Comparison of ENCODE assay signal across 17 cellular contexts in genomic region chrX:138709886-138710285, GRCh38. TPM values are rescaled to one million over a fixed set of nuclear protein-coding genes. Genes with fewer than 3 reads are reported as not detected.
DNase-seq lines count a peak whose midpoint lies in the region; ATAC-seq, FAIRE-seq and TF ChIP-seq lines count a peak whose summit lies in the region.
"Had no signal": no experiment of that assay in that cellular context is flagged by ENCODE, and none has a peak within 500 bp of the region (broad histone marks: within the 10 kb centered on the region; RNA-seq: fewer than 3 reads in every experiment).

No MANE protein-coding gene starts in this region.

- H3K9ac ChIP-seq in iPS-15b (ENCODE audit: low read depth, low read length): no peak overlapping the region

- intact Hi-C loops in heart left ventricle (cut with DNase I): loop anchor here in 1 of 10 donors (10.0 kb wide), 1 partner anchor 515 kb away; no protein-coding TSS in a partner anchor
- intact Hi-C loops in left ventricle myocardium superior (cut with micrococcal nuclease): no loop called here
- intact Hi-C loops in ovary (cut with DNase I): no loop called here
- intact Hi-C loops in pancreas (cut with DNase I): no loop called here

- FAIRE-seq in pancreas (lab: Jason Lieb, UNC): no peak
- FAIRE-seq: A549, D721Med, HepG2 had no signal

- H3K36me3 ChIP-seq in heart left ventricle: no peaks in the 10 kb centered on the region
- no peaks in the 10 kb centered on the region for H3K36me3 ChIP-seq in iPS-15b (ENCODE audit: control insufficient read depth, insufficient read depth, low read length)
- H3K36me3 ChIP-seq in ovary: no peaks in the 10 kb centered on the region
- H3K36me3 ChIP-seq in pancreas: no peaks in the 10 kb centered on the region
- H3K36me3 ChIP-seq: Peyer's patch had no signal

- TF ChIP-seq POLR2A in heart left ventricle (IDR thresholded peaks at IDR 0.05) (no peak), ovary (IDR thresholded peaks at IDR 0.05) (no peak)

- H3K4me1 Mint-ChIP-seq in activated T-cell treated with anti-CD3 and anti-CD28 coated beads, Interleukin-2, amount 50 U/mL, for 24 hours (ENCODE audit: low read depth): no peaks in the 10 kb centered on the region
- H3K4me1 Mint-ChIP-seq: stimulated activated naive CD8-positive, alpha-beta T cell treated with anti-CD3 and anti-CD28 coated beads, Interleukin-15, amount 100 ng/mL, for 72 hours had no signal

- H3K9me3 Mint-ChIP-seq in activated T-cell treated with anti-CD3 and anti-CD28 coated beads, Interleukin-2, amount 50 U/mL, for 24 hours: no peaks in the 10 kb centered on the region
- H3K9me3 Mint-ChIP-seq: effector memory CD8-positive, alpha-beta T cell; stimulated activated naive CD8-positive, alpha-beta T cell treated with anti-CD3 and anti-CD28 coated beads, Interleukin-15, amount 100 ng/mL, for 72 hours had no signal

- no peaks in the 10 kb centered on the region for H3K4me1 ChIP-seq in heart left ventricle
- peaks cover 12% of the 10 kb centered on the region for H3K4me1 ChIP-seq in iPS-15b (ENCODE audit: control insufficient read depth, insufficient read depth, low read length)
- no peaks in the 10 kb centered on the region for H3K4me1 ChIP-seq in ovary (ENCODE audit: insufficient read depth)
- no peaks in the 10 kb centered on the region for H3K4me1 ChIP-seq in pancreas
- H3K4me1 ChIP-seq: A549, Peyer's patch had no signal

- TF ChIP-seq CTCF in heart left ventricle (IDR thresholded peaks at IDR 0.05): no peak
- TF ChIP-seq CTCF in ovary (IDR thresholded peaks at IDR 0.05): no peak
- no peak for TF ChIP-seq CTCF in pancreas (IDR thresholded peaks at IDR 0.05)

- H3K4me3 ChIP-seq in heart left ventricle (peak overlapping the region in 7 of 12 donors; percentile 36 to 58 (median 53)), iPS-15b (ENCODE audit: low read depth, low read length) (peak overlapping the region; percentile 85), ovary (peak overlapping the region; percentile 56), pancreas (no peak overlapping the region)
- H3K4me3 ChIP-seq: A549 had no signal

- TF ChIP-seq EP300 in ovary (IDR thresholded peaks at IDR 0.05): no peak

- peaks cover 76% of the 10 kb centered on the region for H3K27me3 Mint-ChIP-seq in activated T-cell treated with anti-CD3 and anti-CD28 coated beads, Interleukin-2, amount 50 U/mL, for 24 hours

- H3K27ac Mint-ChIP-seq in activated T-cell treated with anti-CD3 and anti-CD28 coated beads, Interleukin-2, amount 50 U/mL, for 24 hours: no peak overlapping the region
- H3K27ac Mint-ChIP-seq: activated T-cell treated with anti-CD3 and anti-CD28 coated beads, Interleukin-2, amount 50 U/mL, for 72 hours; effector memory CD8-positive, alpha-beta T cell; stimulated activated naive CD8-positive, alpha-beta T cell treated with anti-CD3 and anti-CD28 coated beads, Interleukin-15, amount 100 ng/mL, for 72 hours had no signal

- peaks cover 0 to 64% (median 0%) of the 10 kb centered on the region in 9 donors for H3K27me3 ChIP-seq in heart left ventricle
- H3K27me3 ChIP-seq in iPS-15b (ENCODE audit: control insufficient read depth, insufficient read depth, low read length): no peaks in the 10 kb centered on the region
- no peaks in the 10 kb centered on the region for H3K27me3 ChIP-seq in ovary
- peaks cover 0 to 46% (median 7%) of the 10 kb centered on the region in 4 donors for H3K27me3 ChIP-seq in pancreas
- H3K27me3 ChIP-seq: Peyer's patch had no signal

- H3K9me3 ChIP-seq in heart left ventricle: no peaks in the 10 kb centered on the region
- H3K9me3 ChIP-seq in iPS-15b (ENCODE audit: control insufficient read depth, insufficient read depth, low read length): no peaks in the 10 kb centered on the region
- no peaks in the 10 kb centered on the region for H3K9me3 ChIP-seq in ovary
- no peaks in the 10 kb centered on the region for H3K9me3 ChIP-seq in pancreas
- H3K9me3 ChIP-seq: A549, Peyer's patch had no signal

- no peak overlapping the region for H3K4me3 Mint-ChIP-seq in activated T-cell treated with anti-CD3 and anti-CD28 coated beads, Interleukin-2, amount 50 U/mL, for 24 hours
- H3K4me3 Mint-ChIP-seq: activated T-cell treated with anti-CD3 and anti-CD28 coated beads, Interleukin-2, amount 50 U/mL, for 72 hours; effector memory CD8-positive, alpha-beta T cell; stimulated activated naive CD8-positive, alpha-beta T cell treated with anti-CD3 and anti-CD28 coated beads, Interleukin-15, amount 100 ng/mL, for 72 hours had no signal

- no peak overlapping the region for H3K27ac ChIP-seq in heart left ventricle
- H3K27ac ChIP-seq in ovary: no peak overlapping the region
- no peak overlapping the region for H3K27ac ChIP-seq in pancreas
- H3K27ac ChIP-seq: A549, Peyer's patch had no signal

- WGBS in heart left ventricle, 4 donors: 21 to 39% (median 32%) methylated on average over 10 of the region's 10 CpGs
- 23 to 35% (median 29%) methylated on average over 10 of the region's 10 CpGs for WGBS in ovary, 3 donors
- 5 to 20% methylated on average over 10 of the region's 10 CpGs for WGBS in pancreas, 2 donors

- no peak for ATAC-seq in heart left ventricle
- ATAC-seq in left ventricle myocardium superior: no peak
- no peak for ATAC-seq in HG03280 (IDR thresholded peaks at IDR 0.05; ENCODE audit: unreplicated experiment)
- ATAC-seq in pancreas: no peak
- ATAC-seq: activated T-cell treated with anti-CD3 and anti-CD28 coated beads, Interleukin-2, amount 50 U/mL, for 72 hours; effector memory CD8-positive, alpha-beta T cell; stimulated activated naive CD8-positive, alpha-beta T cell treated with anti-CD3 and anti-CD28 coated beads, Interleukin-15, amount 100 ng/mL, for 72 hours had no signal

- H3K36me3 Mint-ChIP-seq in activated T-cell treated with anti-CD3 and anti-CD28 coated beads, Interleukin-2, amount 50 U/mL, for 24 hours (ENCODE audit: low read depth): no peaks in the 10 kb centered on the region

- DNase-seq in heart left ventricle (no peak), left ventricle myocardium superior (no peak), ovary (no peak), pancreas (no peak), anterior cingulate cortex (lab: John Stamatoyannopoulos, UW) (no peak)
- DNase-seq in activated T-cell treated with anti-CD3 and anti-CD28 coated beads, Interleukin-2, amount 50 U/mL, for 24 hours: no peak
- DNase-seq: activated CD4-positive, alpha-beta T cell treated with anti-CD3 and anti-CD28 coated beads for 4 hours; activated T-cell treated with anti-CD3 and anti-CD28 coated beads, Interleukin-2, amount 50 U/mL, for 72 hours; effector memory CD8-positive, alpha-beta T cell; Peyer's patch; stimulated activated naive CD8-positive, alpha-beta T cell treated with anti-CD3 and anti-CD28 coated beads, Interleukin-15, amount 100 ng/mL, for 72 hours had no signal

RNA-seq across cellular contexts. Expression of gene FGF13, which starts 1.6 kb away (rescaled TPM):
- total RNA-seq in heart left ventricle: 1 to 10 TPM in 5 of 9 donors, under 1 TPM in 4; 0.44 to 3.3 (median 1.5) TPM
- 1 to 10 TPM in 1 of 2 donors, under 1 TPM in 1; 0.68 to 1.4 TPM for polyA plus RNA-seq in heart left ventricle
- total RNA-seq in left ventricle myocardium superior: 0.59 TPM
- total RNA-seq in ovary: 1 to 10 TPM; 2.1 to 9.2 (median 5.6) TPM
- polyA plus RNA-seq in ovary: 1 to 10 TPM; 5.7 to 9.8 TPM
- 1 to 10 TPM in 2 of 6 donors, under 1 TPM in 4; 0.35 to 2.4 (median 0.79) TPM for total RNA-seq in pancreas
- polyA plus RNA-seq in pancreas: 1 to 10 TPM in 1 of 2 donors, under 1 TPM in 1; 0.49 to 1.2 TPM
- total RNA-seq: activated T-cell treated with anti-CD3 and anti-CD28 coated beads, Interleukin-2, amount 50 U/mL, for 72 hours; T-helper 1 cell treated with Interleukin-12 subunit alpha and Interleukin-12 subunit beta and Interleukin-4 antibody, amounts not matched to agents 30 ng/mL and 1 ng/mL, for 36 hours had no signal

Comparison
In these comparisons a context has a peak if more than half of its experiments do, and no peak if none do; other contexts are left out.
1. H3K4me3 ChIP-seq: peak in heart left ventricle (7 of 12), iPS-15b (single experiment) and ovary (single experiment); none in pancreas (0 of 4).